Comparison of ENCODE assay signal across 8 cellular contexts in the genomic region with DNA sequence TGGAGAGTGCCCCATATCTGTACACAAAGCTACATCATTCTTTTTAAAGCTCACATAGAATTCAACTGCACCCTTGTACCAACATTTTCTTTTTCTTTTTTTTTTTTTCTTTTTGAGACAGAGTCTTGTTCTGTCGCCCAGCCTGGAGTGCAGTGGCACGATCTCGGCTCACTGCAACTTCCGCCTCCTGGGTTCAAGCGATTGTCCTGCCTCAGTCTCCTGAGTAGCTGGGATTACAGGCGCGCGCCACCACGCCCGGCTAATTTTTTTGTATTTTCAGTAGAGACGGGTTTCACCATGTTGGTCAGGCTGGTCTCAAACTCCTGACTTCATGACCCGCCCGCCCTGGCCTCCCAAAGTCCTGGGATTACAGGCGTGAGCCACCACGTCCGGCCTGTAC. TPM values are rescaled to one million over a fixed set of nuclear protein-coding genes. Genes with fewer than 3 reads are reported as not detected.
A peak's percentile ranks its signal among the peaks of the same experiment; 100 is the strongest.
DNase-seq lines count a peak whose midpoint lies in the region; ATAC-seq, FAIRE-seq and TF ChIP-seq lines count a peak whose summit lies in the region.
"Not testable (repeated sequence)": the region's sequence is repeated elsewhere in the genome, so short reads cannot be mapped to it uniquely, and the experiment has no call there.

No MANE protein-coding gene starts in this region.

- not testable (repeated sequence) for H3F3A ChIP-seq in neural cell (ENCODE audit: insufficient read depth, low read length, poor library complexity, severe bottlenecking)

- not testable (repeated sequence) for H3K79me2 ChIP-seq in H1 (ENCODE audit: control insufficient read depth in 1 of 2, insufficient read depth in 2 of 2, low read length in 2 of 2); neural cell (replicated peaks; ENCODE audit: insufficient read depth, low read length)

- peaks cover 3 to 10% of the 10 kb centered on the region in 2 donors for H3K9me3 Mint-ChIP-seq in activated naive CD4-positive, alpha-beta T cell treated with anti-CD3 and anti-CD28 coated beads, Interleukin-2, amount 50 U/mL, for 72 hours

- H3K4me1 ChIP-seq in HEK293 (ENCODE audit: control insufficient read depth, insufficient read depth, low read length); H1 (replicated peaks in 1 of 4; ENCODE audit: control insufficient read depth in 3 of 4, insufficient read depth in 4 of 4, low read length in 3 of 4); iPS-20b (ENCODE audit: insufficient read depth, low read length): not testable (repeated sequence)
- peaks cover 6 to 18% (median 12%) of the 10 kb centered on the region in 4 donors for H3K4me1 ChIP-seq in stomach

- H3K4me2 ChIP-seq in H1 (ENCODE audit: insufficient read depth in 1 of 2, low read depth in 2 of 2, low read length in 2 of 2) (peak overlapping the region; percentile 64 to 81), neural cell (ENCODE audit: low read length) (peak overlapping the region; percentile 92)

- not testable (repeated sequence) for H2AFZ ChIP-seq in H1 (ENCODE audit: low read length)
- peak overlapping the region; percentile 80 for H2AFZ ChIP-seq in neural cell (ENCODE audit: low read depth, low read length)

- H2BK120ac ChIP-seq in H1 (replicated peaks; ENCODE audit: low read depth, low read length) = not testable (repeated sequence)

- peak overlapping the region; percentile 81 for H3K9ac ChIP-seq in SK-N-MC (ENCODE audit: insufficient read length)
- not testable (repeated sequence) for H3K9ac ChIP-seq in H1 (replicated peaks in 1 of 4; ENCODE audit: extremely low read depth in 1 of 4, low read depth in 3 of 4, low read length in 3 of 4)
- peak overlapping the region; percentile 63; the same call in 1 of the 2 replicates for H3K9ac ChIP-seq in iPS-20b (ENCODE audit: low read depth, low read length)
- H3K9ac ChIP-seq in neural cell (ENCODE audit: low read length) = peak overlapping the region; percentile 77

- not testable (repeated sequence) for H2BK20ac ChIP-seq in H1 (ENCODE audit: low read length)

- H3K79me1 ChIP-seq in H1 (ENCODE audit: low read depth, low read length) = not testable (repeated sequence)

- not testable (repeated sequence) for H4K20me1 ChIP-seq in H1 (replicated peaks in 1 of 2; ENCODE audit: control insufficient read depth in 1 of 2, insufficient read depth in 2 of 2, low read length in 2 of 2); neural cell (ENCODE audit: insufficient read depth)

- H3K56ac ChIP-seq in H1 (replicated peaks; ENCODE audit: insufficient read length, low read depth, low read length) = not testable (repeated sequence)

- TF ChIP-seq EP300 in H1 (IDR thresholded peaks at IDR 0.05; ENCODE audit: borderline replicate concordance in 1 of 2, low read depth in 2 of 2, low read length in 2 of 2); neural cell (conservative IDR thresholded peaks at IDR 0.05; ENCODE audit: poor library complexity, severe bottlenecking); stomach (IDR thresholded peaks at IDR 0.05): not testable (repeated sequence)

- not testable (repeated sequence) for H3K23me2 ChIP-seq in H1 (ENCODE audit: low read depth, low read length)

- not testable (repeated sequence) for TF ChIP-seq RAD21 in H1 (IDR thresholded peaks at IDR 0.05 in 1 of 2, conservative IDR thresholded peaks at IDR 0.05 in 1 of 2; ENCODE audit: low read depth in 2 of 2, low read length in 2 of 2); neural cell (conservative IDR thresholded peaks at IDR 0.05)

- CTCF ChIA-PET in HEK293 (lab: Yijun Ruan, JAX) = not testable (repeated sequence)
- CTCF ChIA-PET in H1 (lab: Charles Lee; ENCODE audit: partially characterized antibody) = interaction anchor here (1.5 to 1.6 kb wide), 2 partner anchors 11 to 14 kb away, joined by 3 to 5 read pairs; no protein-coding TSS in a partner anchor

- H4K91ac ChIP-seq in H1 (replicated peaks; ENCODE audit: insufficient read length, low read length) = not testable (repeated sequence)

- WGBS in H1 (ENCODE audit: extremely low coverage in 1 of 2, insufficient coverage in 1 of 2, insufficient read length in 1 of 2, insufficient replicate concordance in 2 of 2, low coverage in 1 of 2, low lambda C conversion rate in 2 of 2, missing lambda C conversion rate in 1 of 2), 2 experiments = 100% methylated on average over 5 of the region's 16 CpGs; no CpG with 5 or more reads in 1 of the 2 experiments
- WGBS in stomach, 5 donors = 83 to 85% (median 84%) methylated on average over 16 of the region's 16 CpGs

- H3K9me3 ChIP-seq in HEK293 (ENCODE audit: control insufficient read depth, insufficient read depth, low read depth, low read length); SK-N-MC (ENCODE audit: low read depth, low read length); H1 (ENCODE audit: insufficient read depth in 2 of 2, low read depth in 1 of 2, low read length in 1 of 2); iPS-20b (ENCODE audit: insufficient read depth, low read depth, low read length); neural cell (ENCODE audit: low read length); stomach: not testable (repeated sequence)

- not testable (repeated sequence) for H3K14ac ChIP-seq in H1 (ENCODE audit: insufficient read length)

- H2BK5ac ChIP-seq in H1 (ENCODE audit: low read depth, low read length) = not testable (repeated sequence)

- not testable (repeated sequence) for H2BK12ac ChIP-seq in H1 (ENCODE audit: low read depth, low read length)

- not testable (repeated sequence) for H3K23ac ChIP-seq in H1 (ENCODE audit: insufficient read length)

- not testable (repeated sequence) for FAIRE-seq in H1 (lab: Jason Lieb, UNC)

- H2BK15ac ChIP-seq in H1 (ENCODE audit: low read length) = not testable (repeated sequence)

- TF ChIP-seq CTCF in AG09309 (IDR thresholded peaks at IDR 0.05; ENCODE audit: control insufficient read depth, insufficient read depth, low read depth, low read length, missing control alignments); HEK293 (tag by site-specific recombination; IDR thresholded peaks at IDR 0.05); H1 (IDR thresholded peaks at IDR 0.05; ENCODE audit: control extremely low read depth in 1 of 3, insufficient read depth in 1 of 3, low read depth in 1 of 3, low read length in 3 of 3); neural cell (IDR thresholded peaks at IDR 0.05; ENCODE audit: poor library complexity, severe bottlenecking); stomach (IDR thresholded peaks at IDR 0.05): not testable (repeated sequence)

- H3K4ac ChIP-seq in H1 (replicated peaks; ENCODE audit: insufficient read length, low read depth, low read length) = not testable (repeated sequence)

- H3K27ac ChIP-seq in HEK293 (ENCODE audit: extremely low read depth, low read depth, low read length); SK-N-MC; H1 (ENCODE audit: low read depth, low read length); iPS-20b (ENCODE audit: low read length): not testable (repeated sequence)
- H3K27ac ChIP-seq in neural cell (ENCODE audit: low read length) (peak overlapping the region; percentile 53), stomach (peak overlapping the region in 2 of 5 donors; percentile 88 to 93)

- not testable (repeated sequence) for H4K8ac ChIP-seq in H1 (ENCODE audit: extremely low read depth, insufficient read depth, low read length)

- peak overlapping the region; percentile 44 to 89 for H3K27ac Mint-ChIP-seq in activated naive CD4-positive, alpha-beta T cell treated with anti-CD3 and anti-CD28 coated beads, Interleukin-2, amount 50 U/mL, for 72 hours

- H3K27me3 ChIP-seq in H1 (replicated peaks in 1 of 4; ENCODE audit: control insufficient read depth in 3 of 4, extremely low read depth in 1 of 4, insufficient read depth in 3 of 4, low read length in 3 of 4); neural cell (ENCODE audit: insufficient read depth, low read depth, low read length); stomach: not testable (repeated sequence)
- peaks cover 19% of the 10 kb centered on the region for H3K27me3 ChIP-seq in iPS-20b (ENCODE audit: insufficient read depth, low read length)

- H3K18ac ChIP-seq in H1 (ENCODE audit: extremely low read depth, low read length) = not testable (repeated sequence)

- not testable (repeated sequence) for DNase-seq in AG09309 (ENCODE audit: low read depth); SK-N-MC (ENCODE audit: low read depth, low spot score); activated naive CD4-positive, alpha-beta T cell treated with anti-CD3 and anti-CD28 coated beads, Interleukin-2, amount 50 U/mL, for 72 hours (ENCODE audit: low spot score in 2 of 2); H1 (ENCODE audit: low read depth in 1 of 2, low spot score in 2 of 2); stomach

- peak overlapping the region; percentile 64 for H3K4me3 ChIP-seq in AG09309 (ENCODE audit: control insufficient read depth, low read depth, low read length)
- peak overlapping the region; percentile 96 for H3K4me3 ChIP-seq in HEK293 (ENCODE audit: low read depth, low read length)
- peak overlapping the region; percentile 88 for H3K4me3 ChIP-seq in SK-N-MC
- H3K4me3 ChIP-seq in H1 (ENCODE audit: extremely low read depth in 1 of 4, insufficient read depth in 2 of 4, low read depth in 3 of 4, low read length in 4 of 4) = peak overlapping the region; percentile 77 to 92 (median 84); a peak in 4 of 8 replicates
- H3K4me3 ChIP-seq in iPS-20b (ENCODE audit: low read length) = peak overlapping the region; percentile 69
- H3K4me3 ChIP-seq in neural cell (ENCODE audit: low read length) = peak overlapping the region; percentile 98
- H3K4me3 ChIP-seq in stomach = peak overlapping the region; percentile 83 to 99 (median 95)

- POLR2A ChIA-PET in HEK293 (lab: Yijun Ruan, JAX) = interaction anchor here (0.7 to 0.8 kb wide), 2 partner anchors 60 to 598 kb away, joined by 4 to 6 read pairs; no protein-coding TSS in a partner anchor
- POLR2A ChIA-PET in H1 (lab: Charles Lee; ENCODE audit: partially characterized antibody) = interaction anchor here (0.7 to 1.6 kb wide), 4 partner anchors 10 to 418 kb away, joined by 3 to 7 read pairs (median 3); no protein-coding TSS in a partner anchor

- TF ChIP-seq POLR2A in H1 (IDR thresholded peaks at IDR 0.05; ENCODE audit: control extremely low read depth in 1 of 2, low read depth in 2 of 2, low read length in 2 of 2); stomach (IDR thresholded peaks at IDR 0.05): not testable (repeated sequence)

- not testable (repeated sequence) for ATAC-seq in activated naive CD4-positive, alpha-beta T cell treated with anti-CD3 and anti-CD28 coated beads, Interleukin-2, amount 50 U/mL, for 72 hours

- intact Hi-C loops in stomach (cut with DNase I; ENCODE audit: low total_unique reads) = not testable (repeated sequence)

- H3K9me2 ChIP-seq in neural cell (ENCODE audit: insufficient read depth, low read length) = not testable (repeated sequence)

- not testable (repeated sequence) for H2AK5ac ChIP-seq in H1 (ENCODE audit: low read depth, low read length)

- peaks cover 12 to 30% of the 10 kb centered on the region in 2 donors for H3K36me3 Mint-ChIP-seq in activated naive CD4-positive, alpha-beta T cell treated with anti-CD3 and anti-CD28 coated beads, Interleukin-2, amount 50 U/mL, for 72 hours

- H3K36me3 ChIP-seq in HEK293 (ENCODE audit: control insufficient read depth in 2 of 2, insufficient read depth in 1 of 2, low read length in 2 of 2) (peaks cover 0 to 27% of the 10 kb centered on the region in 2 experiments; a peak in 2 of 3 replicates), SK-N-MC (ENCODE audit: insufficient read depth, low read length) (peaks cover 33% of the 10 kb centered on the region), stomach (peaks cover 0 to 24% (median 20%) of the 10 kb centered on the region in 4 donors)
- not testable (repeated sequence) for H3K36me3 ChIP-seq in H1 (ENCODE audit: control insufficient read depth in 2 of 4, insufficient read depth in 4 of 4, low read length in 3 of 4); iPS-20b (ENCODE audit: insufficient read depth, low read depth, low read length); neural cell (ENCODE audit: insufficient read depth, low read length)

- not testable (repeated sequence) for H4K5ac ChIP-seq in H1 (ENCODE audit: insufficient read length, low read depth, low read length)

RNA-seq across cellular contexts. Expression of a gene that starts 1.1 kb away (rescaled TPM):
- total RNA-seq in activated naive CD4-positive, alpha-beta T cell treated with anti-CD3 and anti-CD28 coated beads, Interleukin-2, amount 50 U/mL, for 72 hours = 10 to 100 TPM in 1 of 2 donors, 1 to 10 TPM in 1; 3.4 to 20.3 TPM
- total RNA-seq in H1 (2021; fragmentation: NEBNext Ultra II Directional; extraction: Animal tissue kit (Norgen Biotek cat#: 25700)) = 13.1 and 13.8 TPM in 2 replicates
- polyA plus RNA-seq in H1 (2011; rRNA removed) = 19.8 and 27.6 TPM in 2 replicates
- polyA plus RNA-seq in H1 (2011; cell fraction: cytosol; rRNA removed) = 16.2 TPM
- 17.5 TPM for polyA plus RNA-seq in H1 (2011; cell fraction: nucleus; rRNA removed)
- polyA plus RNA-seq in H1 (2012, experiment 1 of 2) = 7.3 to 14.1 TPM (median 12.1 TPM) in 4 replicates
- 15.7 TPM for polyA plus RNA-seq in H1 (2012, experiment 2 of 2)
- polyA plus RNA-seq in H1 (2013, experiment 1 of 2) = 8.8 TPM
- polyA plus RNA-seq in H1 (2013, experiment 2 of 2) = 9.1 TPM
- 11.9 and 12.1 TPM in 2 replicates for polyA minus RNA-seq in H1 (2011; rRNA and poly(A)+ RNA removed)
- 11.4 TPM for polyA minus RNA-seq in H1 (2011; cell fraction: cytosol; rRNA and poly(A)+ RNA removed)
- 22.0 TPM for polyA minus RNA-seq in H1 (2011; cell fraction: nucleus; rRNA and poly(A)+ RNA removed)
- polyA plus RNA-seq in neural cell = 4.2 and 4.6 TPM in 2 replicates
- 7.3 and 11.3 TPM in 2 replicates for polyA minus RNA-seq in neural cell
- total RNA-seq in stomach = 10 to 100 TPM in 4 of 5 donors, 1 to 10 TPM in 1; 5.0 to 39.1 (median 19.2) TPM
- polyA plus RNA-seq in stomach = 10 to 100 TPM in 1 of 3 donors, 1 to 10 TPM in 2; 8.0 to 12.2 (median 9.2) TPM

RNA-seq across cellular contexts. Expression of a gene that starts 30.7 kb away (rescaled TPM):
- total RNA-seq in activated naive CD4-positive, alpha-beta T cell treated with anti-CD3 and anti-CD28 coated beads, Interleukin-2, amount 50 U/mL, for 72 hours = 10 to 100 TPM; 36.1 to 69.7 TPM
- 131 and 135 TPM in 2 replicates for total RNA-seq in H1 (2021; fragmentation: NEBNext Ultra II Directional; extraction: Animal tissue kit (Norgen Biotek cat#: 25700))
- polyA plus RNA-seq in H1 (2011; rRNA removed) (112 and 113 TPM in 2 replicates), neural cell (83.3 and 95.2 TPM in 2 replicates), stomach (10 to 100 TPM; 12.7 to 17.8 (median 14.6) TPM)
- polyA plus RNA-seq in H1 (2011; cell fraction: cytosol; rRNA removed) = 155 TPM
- polyA plus RNA-seq in H1 (2011; cell fraction: nucleus; rRNA removed) = 102 TPM
- polyA plus RNA-seq in H1 (2012, experiment 1 of 2) = 147 to 169 TPM (median 163 TPM) in 4 replicates
- 94.8 TPM for polyA plus RNA-seq in H1 (2012, experiment 2 of 2)
- polyA plus RNA-seq in H1 (2013, experiment 1 of 2) = 76.0 TPM
- 74.4 TPM for polyA plus RNA-seq in H1 (2013, experiment 2 of 2)
- polyA minus RNA-seq in H1 (2011; rRNA and poly(A)+ RNA removed) = 78.8 and 104 TPM in 2 replicates
- 81.2 TPM for polyA minus RNA-seq in H1 (2011; cell fraction: cytosol; rRNA and poly(A)+ RNA removed)
- 68.8 TPM for polyA minus RNA-seq in H1 (2011; cell fraction: nucleus; rRNA and poly(A)+ RNA removed)
- 54.3 and 61.8 TPM in 2 replicates for polyA minus RNA-seq in neural cell
- total RNA-seq in stomach = 10 to 100 TPM in 2 of 5 donors, 1 to 10 TPM in 2, not detected in 1; 3.5 to 26.4 (median 9.2) TPM
